Comparison of ENCODE assay signal across 13 cellular contexts in the genomic region with DNA sequence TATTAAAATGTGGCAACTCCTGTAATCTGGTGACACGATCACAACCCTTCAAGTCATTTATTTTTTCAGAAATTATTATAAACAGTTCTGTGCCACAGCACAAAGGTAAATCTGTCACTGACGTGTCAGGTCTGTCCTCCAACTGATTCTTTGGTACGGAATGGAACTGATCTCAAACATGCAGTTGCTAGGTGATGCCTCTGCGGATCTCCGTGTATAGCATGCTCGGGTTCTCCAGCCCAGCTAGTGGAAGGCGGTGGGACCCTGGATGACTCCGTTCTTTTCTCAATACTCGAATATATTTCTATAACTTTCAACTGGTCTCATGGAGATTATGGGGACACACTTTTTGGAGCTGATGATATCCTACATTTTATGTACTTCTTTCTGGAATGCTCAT. TPM values are rescaled to one million over a fixed set of nuclear protein-coding genes. Genes with fewer than 3 reads are reported as not detected.
A peak's percentile ranks its signal among the peaks of the same experiment; 100 is the strongest.
DNase-seq lines count a peak whose midpoint lies in the region; ATAC-seq, FAIRE-seq and TF ChIP-seq lines count a peak whose summit lies in the region.
"Had no signal": no experiment of that assay in that cellular context is flagged by ENCODE, and none has a peak within 500 bp of the region (broad histone marks: within the 10 kb centered on the region; RNA-seq: fewer than 3 reads in every experiment).

No MANE protein-coding gene starts in this region.

- H2BK15ac ChIP-seq in IMR-90 (ENCODE audit: low read depth, low read length) = peak overlapping the region; percentile 76; the same call in 2 of the 3 replicates

- H2AFZ ChIP-seq in IMR-90 (replicated peaks; ENCODE audit: low read length, poor library complexity) = no peak overlapping the region
- H2AFZ ChIP-seq in neural cell (ENCODE audit: low read depth, low read length) = no peak overlapping the region

- peak overlapping the region; percentile 75 for H2BK120ac ChIP-seq in IMR-90 (ENCODE audit: low read depth, low read length)

- DNase-seq in IMR-90 (no peak), cardiac muscle cell (ENCODE audit: low read depth in 1 of 2, low spot score in 1 of 2) (no peak), NCI-H187 treated with DMSO at 0.1 percent for 48 hours (lab: John Stamatoyannopoulos, UW) (no peak), kidney (no peak)
- DNase-seq: KBM-7, midbrain, NCI-H1694, NCI-H524 treated with DMSO at 0.1 percent for 48 hours, T-helper 2 cell had no signal

- H3F3A ChIP-seq in neural cell (ENCODE audit: insufficient read depth, low read length, poor library complexity, severe bottlenecking) = no peaks in the 10 kb centered on the region

- peak overlapping the region; percentile 86 for H4K91ac ChIP-seq in IMR-90 (ENCODE audit: insufficient read depth, low read depth, low read length)

- H3K9ac ChIP-seq in BLaER1 treated with 17β-estradiol and CSF1 and Interleukin-3, amounts not matched to agents 10 nM and 100 nM = peak overlapping the region in 9 of 11 experiments; percentile 43 to 64 (median 54); a peak in 9 of 22 replicates
- peak overlapping the region; percentile 84 for H3K9ac ChIP-seq in IMR-90 (ENCODE audit: low read depth, low read length)
- H3K9ac ChIP-seq in neural cell (ENCODE audit: low read length) = peak overlapping the region; percentile 26
- peak overlapping the region in 1 of 2 donors; percentile 72 for H3K9ac ChIP-seq in kidney (ENCODE audit: low read length in 2 of 2)

- H3K4me1 ChIP-seq in BLaER1 treated with 17β-estradiol and CSF1 and Interleukin-3, amounts not matched to agents 10 nM and 100 nM = peaks cover 73 to 96% (median 94%) of the 10 kb centered on the region in 10 experiments
- H3K4me1 ChIP-seq in IMR-90 (ENCODE audit: control insufficient read depth, insufficient read depth, low read length) (peaks cover 49% of the 10 kb centered on the region), cardiac muscle cell (ENCODE audit: low read depth) (peaks cover 46% of the 10 kb centered on the region), kidney (ENCODE audit: control insufficient read depth in 1 of 2, insufficient read depth in 1 of 2, low read depth in 1 of 2, low read length in 2 of 2) (peaks cover 38 to 47% of the 10 kb centered on the region in 2 donors)

- H3K79me2 ChIP-seq in neural cell (replicated peaks; ENCODE audit: insufficient read depth, low read length) = peaks cover 87% of the 10 kb centered on the region

- peaks cover 19 to 68% (median 34%) of the 10 kb centered on the region in 11 experiments; a peak in 21 of 22 replicates for H3K36me3 ChIP-seq in BLaER1 treated with 17β-estradiol and CSF1 and Interleukin-3, amounts not matched to agents 10 nM and 100 nM
- H3K36me3 ChIP-seq in IMR-90 (ENCODE audit: control insufficient read depth, insufficient read depth, low read length) = peaks cover 7% of the 10 kb centered on the region; the same call in 1 of the 2 replicates
- H3K36me3 ChIP-seq in cardiac muscle cell = no peaks in the 10 kb centered on the region
- no peaks in the 10 kb centered on the region for H3K36me3 ChIP-seq in neural cell (ENCODE audit: insufficient read depth, low read length)
- no peaks in the 10 kb centered on the region for H3K36me3 ChIP-seq in kidney (ENCODE audit: control insufficient read depth in 1 of 2, insufficient read depth in 2 of 2, low read length in 2 of 2)

- intact Hi-C loops in IMR-90 (cut with micrococcal nuclease) = loop anchor here (10.0 kb wide), 1 partner anchor 162 kb away; the partner anchor contains the start of gene NRTN
- intact Hi-C loops in kidney (cut with DNase I) = no loop called here

- POLR2A ChIA-PET in IMR-90 (lab: Charles Lee; ENCODE audit: unreplicated experiment) = no interaction called here

- H2BK5ac ChIP-seq in IMR-90 (ENCODE audit: low read depth, low read length, poor library complexity, severe bottlenecking) = peak overlapping the region; percentile 73

- peak overlapping the region; percentile 81 for H2BK20ac ChIP-seq in IMR-90 (ENCODE audit: low read depth, low read length)

- H3K9me1 ChIP-seq in IMR-90 (ENCODE audit: insufficient read depth, low read length) = peaks cover 56% of the 10 kb centered on the region

- TF ChIP-seq RAD21 in IMR-90 (IDR thresholded peaks at IDR 0.05; ENCODE audit: low read length) = no peak
- TF ChIP-seq RAD21 in neural cell (conservative IDR thresholded peaks at IDR 0.05) = no peak

- H2AK9ac ChIP-seq in IMR-90 (replicated peaks; ENCODE audit: low read depth, low read length, poor library complexity) = no peak overlapping the region

- H3K4me2 ChIP-seq in BLaER1 treated with 17β-estradiol and CSF1 and Interleukin-3, amounts not matched to agents 10 nM and 100 nM = peak overlapping the region in 8 of 11 experiments; percentile 2 to 90 (median 82); a peak in 10 of 22 replicates
- peak overlapping the region; percentile 38 for H3K4me2 ChIP-seq in IMR-90 (ENCODE audit: low read depth, low read length)
- no peak overlapping the region for H3K4me2 ChIP-seq in neural cell (ENCODE audit: low read length)

- peak overlapping the region; percentile 97 for H3K23ac ChIP-seq in IMR-90 (ENCODE audit: low read depth, low read length)

- peak overlapping the region; percentile 88 for H3K18ac ChIP-seq in IMR-90 (ENCODE audit: low read depth, low read length)

- H3K27ac ChIP-seq in BLaER1 treated with 17β-estradiol and CSF1 and Interleukin-3, amounts not matched to agents 10 nM and 100 nM = peak overlapping the region in 2 of 11 experiments; percentile 52 to 60; a peak in 1 of 22 replicates
- H3K27ac ChIP-seq in IMR-90 (ENCODE audit: insufficient read depth, low read length) (peak overlapping the region; percentile 99), cardiac muscle cell (peak overlapping the region; percentile 94), neural cell (ENCODE audit: low read length) (peak overlapping the region; percentile 73), kidney (ENCODE audit: low read depth in 2 of 2, low read length in 2 of 2) (no peak overlapping the region)

- H2AK5ac ChIP-seq in IMR-90 (ENCODE audit: low read depth, low read length) = peak overlapping the region; percentile 84

- TF ChIP-seq EP300 in neural cell (conservative IDR thresholded peaks at IDR 0.05; ENCODE audit: poor library complexity, severe bottlenecking) = peak; percentile 59

- no TSS peak for BruUV-seq in IMR-90 (replicated peaks; lab: Mats Ljungman, UMichigan)

- no peak overlapping the region for H3K4me3 ChIP-seq in BLaER1 treated with 17β-estradiol and CSF1 and Interleukin-3, amounts not matched to agents 10 nM and 100 nM
- H3K4me3 ChIP-seq in IMR-90 (ENCODE audit: insufficient read depth, low read depth, low read length) (no peak overlapping the region), cardiac muscle cell (no peak overlapping the region), neural cell (ENCODE audit: low read length) (peak overlapping the region; percentile 20), kidney (ENCODE audit: low read length in 2 of 2) (no peak overlapping the region)

- dilution Hi-C loops in IMR-90 (cut with HindIII; ENCODE audit: low sequenced_read_pairs, unreplicated experiment) = no loop called here

- in situ Hi-C loops in IMR-90 (cut with MboI; ENCODE audit: low sequenced_read_pairs) = no loop called here

- H4K20me1 ChIP-seq in BLaER1 treated with 17β-estradiol and CSF1 and Interleukin-3, amounts not matched to agents 10 nM and 100 nM = peaks cover 87 to 100% (median 98%) of the 10 kb centered on the region in 11 experiments
- H4K20me1 ChIP-seq in IMR-90 (ENCODE audit: insufficient read depth, low read length) (peaks cover 93% of the 10 kb centered on the region), neural cell (ENCODE audit: insufficient read depth) (peaks cover 13% of the 10 kb centered on the region)

- H3K27me3 ChIP-seq in BLaER1 treated with 17β-estradiol and CSF1 and Interleukin-3, amounts not matched to agents 10 nM and 100 nM = no peaks in the 10 kb centered on the region
- H3K27me3 ChIP-seq in IMR-90 (ENCODE audit: control insufficient read depth, insufficient read depth, low read length) (no peaks in the 10 kb centered on the region), cardiac muscle cell (no peaks in the 10 kb centered on the region), neural cell (ENCODE audit: insufficient read depth, low read depth, low read length) (no peaks in the 10 kb centered on the region)

- CTCF ChIA-PET in IMR-90 (lab: Yijun Ruan, JAX) = interaction anchor here (0.6 to 1.4 kb wide), 4 partner anchors 31 to 163 kb away, joined by 3 to 11 read pairs (median 4); no protein-coding TSS in a partner anchor

- no peak for ATAC-seq in IMR-90 (ENCODE audit: low read depth)
- ATAC-seq in GM18861 (IDR thresholded peaks at IDR 0.05; ENCODE audit: unreplicated experiment) = no peak
- ATAC-seq in GM21423 (IDR thresholded peaks at IDR 0.05; ENCODE audit: unreplicated experiment) = no peak

- no peaks in the 10 kb centered on the region for H3K9me3 ChIP-seq in BLaER1 treated with 17β-estradiol and CSF1 and Interleukin-3, amounts not matched to agents 10 nM and 100 nM (replicated peaks in 1 of 11)
- no peaks in the 10 kb centered on the region for H3K9me3 ChIP-seq in IMR-90 (ENCODE audit: control insufficient read depth, insufficient read depth, low read length)
- no peaks in the 10 kb centered on the region for H3K9me3 ChIP-seq in cardiac muscle cell (ENCODE audit: low read depth)
- no peaks in the 10 kb centered on the region for H3K9me3 ChIP-seq in neural cell (ENCODE audit: low read length)
- H3K9me3 ChIP-seq in kidney (ENCODE audit: control insufficient read depth in 1 of 2, low read length in 2 of 2) = no peaks in the 10 kb centered on the region

- FAIRE-seq in kidney (lab: Jason Lieb, UNC) = no peak

- H3K79me1 ChIP-seq in IMR-90 (ENCODE audit: low read depth in 1 of 2, low read length in 2 of 2) = peaks cover 25 to 93% of the 10 kb centered on the region in 2 experiments

- WGBS in IMR-90 (ENCODE audit: extremely low coverage in 2 of 2, insufficient read length in 1 of 2), 2 experiments = no CpG with 5 or more reads among the region's 9 CpGs

- no peak for TF ChIP-seq POLR2A in IMR-90 (IDR thresholded peaks at IDR 0.05; ENCODE audit: low read depth, low read length)

- H3K9me2 ChIP-seq in neural cell (ENCODE audit: insufficient read depth, low read length) = no peaks in the 10 kb centered on the region

- H4K8ac ChIP-seq in IMR-90 (ENCODE audit: low read depth in 2 of 2, low read length in 2 of 2) = peak overlapping the region; percentile 5 to 81

- H3K14ac ChIP-seq in IMR-90 (replicated peaks; ENCODE audit: low read depth, low read length) = peak overlapping the region; percentile 87

- peak overlapping the region; percentile 53 for H3K56ac ChIP-seq in IMR-90 (ENCODE audit: extremely low read depth, insufficient read depth, low read length)

- peak overlapping the region; percentile 83 for H4K5ac ChIP-seq in IMR-90 (ENCODE audit: low read depth, low read length)

- peak overlapping the region; percentile 82 for H3K4ac ChIP-seq in IMR-90 (ENCODE audit: low read depth, low read length)

- TF ChIP-seq CTCF in IMR-90 (conservative IDR thresholded peaks at IDR 0.05; ENCODE audit: low read depth, low read length) (no peak), cardiac muscle cell (IDR thresholded peaks at IDR 0.05; ENCODE audit: low read depth, low read length) (no peak), neural cell (IDR thresholded peaks at IDR 0.05; ENCODE audit: poor library complexity, severe bottlenecking) (no peak), kidney (IDR thresholded peaks at IDR 0.05; ENCODE audit: borderline replicate concordance, extremely low read depth, insufficient read depth) (no peak)

RNA-seq across cellular contexts. Expression of gene RANBP3, which starts 11.0 kb away (rescaled TPM):
- 42.5 and 46.7 TPM in 2 replicates for total RNA-seq in IMR-90 (2012; rRNA removed)
- polyA plus RNA-seq in IMR-90 (2012; rRNA removed) = 111 and 165 TPM in 2 replicates
- polyA plus RNA-seq in IMR-90 (2012; cell fraction: cytosol; rRNA removed) = 75.6 and 136 TPM in 2 replicates
- 170 and 215 TPM in 2 replicates for polyA plus RNA-seq in IMR-90 (2012; cell fraction: nucleus; rRNA removed; ENCODE audit: low replicate concordance)
- 102 and 108 TPM in 2 replicates for total RNA-seq in cardiac muscle cell
- 17.7 and 18.3 TPM in 2 replicates for polyA plus RNA-seq in cardiac muscle cell
- 53.6 and 67.6 TPM in 2 replicates for polyA plus RNA-seq in neural cell
- 61.6 and 68.3 TPM in 2 replicates for polyA minus RNA-seq in neural cell
- 69.7 TPM for total RNA-seq in kidney
- 33.7 TPM for polyA plus RNA-seq in kidney (ENCODE audit: insufficient read depth, low read depth, low replicate concordance)

RNA-seq across cellular contexts. Expression of gene CAPS, which starts 52.9 kb away (rescaled TPM):
- 0.54 and 1.4 TPM in 2 replicates for total RNA-seq in IMR-90 (2012; rRNA removed)
- polyA plus RNA-seq in IMR-90 (2012; rRNA removed) = 4.9 and 5.6 TPM in 2 replicates
- 2.2 and 2.4 TPM in 2 replicates for polyA plus RNA-seq in IMR-90 (2012; cell fraction: cytosol; rRNA removed)
- polyA plus RNA-seq in IMR-90 (2012; cell fraction: nucleus; rRNA removed; ENCODE audit: low replicate concordance) = 34.4 and 78.7 TPM in 2 replicates
- 14.4 and 23.6 TPM in 2 replicates for total RNA-seq in cardiac muscle cell
- polyA plus RNA-seq in cardiac muscle cell = 14.1 and 17.7 TPM in 2 replicates
- polyA plus RNA-seq in neural cell = 7.5 and 10.5 TPM in 2 replicates
- polyA minus RNA-seq in neural cell = 3.7 and 4.1 TPM in 2 replicates
- 82.1 TPM for total RNA-seq in kidney
- 53.0 TPM for polyA plus RNA-seq in kidney (ENCODE audit: insufficient read depth, low read depth, low replicate concordance)

Comparison
In these comparisons a context has a peak if more than half of its experiments do, and no peak if none do; other contexts are left out.
1. H3K27ac ChIP-seq: peak in IMR-90 (single experiment), cardiac muscle cell (single experiment) and neural cell (single experiment); none in kidney (0 of 2).